ENCODE assay signal across 32 cellular contexts in genomic region chr2:67970542-67970941, GRCh38.
"Had no signal": no experiment of that assay in that cellular context is flagged by ENCODE, and none has a peak within 500 bp of the region (broad histone marks: within the 10 kb centered on the region; RNA-seq: fewer than 3 reads in every experiment).

No MANE protein-coding gene starts in this region.

- ATAC-seq: activated naive CD4-positive, alpha-beta T cell treated with anti-CD3 and anti-CD28 coated beads, Interleukin-2, amount 50 U/mL, for 72 hours; activated naive CD8-positive, alpha-beta T cell treated with anti-CD3 and anti-CD28 coated beads, Interleukin-2, amount 50 U/mL, for 24 hours; activated T-cell treated with anti-CD3 and anti-CD28 coated beads, Interleukin-2, amount 50 U/mL, for 4 hours; activated T-cell treated with anti-CD3 and anti-CD28 coated beads, Interleukin-2, amount 50 U/mL, for 72 hours; activated T-helper 17 cell treated with anti-CD3 and anti-CD28 coated beads, Interleukin-2, amount 50 U/mL, for 72 hours; body of pancreas had no signal

- H3K27ac ChIP-seq: adrenal gland, ascending aorta, body of pancreas, brain microvascular endothelial cell, breast epithelium, cardiac muscle cell had no signal

- H3K4me1 ChIP-seq: adrenal gland, breast epithelium had no signal

- DNase-seq: activated effector memory CD4-positive, alpha-beta T cell treated with anti-CD3 and anti-CD28 coated beads, Interleukin-2, amount 50 U/mL, for 16 hours; activated effector memory CD4-positive, alpha-beta T cell treated with Interleukin-2 at 50 U/mL for 16 hours; activated gamma-delta T cell; activated gamma-delta T cell treated with Interleukin-2 at 50 U/mL for 16 hours; activated naive CD4-positive, alpha-beta T cell; activated naive CD4-positive, alpha-beta T cell treated with anti-CD3 and anti-CD28 coated beads for 36 hours; activated naive CD4-positive, alpha-beta T cell treated with anti-CD3 and anti-CD28 coated beads, Interleukin-2, amount 10 ng/mL, durations not matched to agents 7 days and 5 days; activated naive CD4-positive, alpha-beta T cell treated with anti-CD3 and anti-CD28 coated beads, Interleukin-2, amount 50 U/mL, for 16 hours; activated naive CD4-positive, alpha-beta T cell treated with Interleukin-2 at 50 U/mL for 16 hours; activated naive CD8-positive, alpha-beta T cell treated with anti-CD3 and anti-CD28 coated beads for 36 hours; activated naive CD8-positive, alpha-beta T cell treated with anti-CD3 and anti-CD28 coated beads, Interleukin-2, amount 10 ng/mL, durations not matched to agents 7 days and 5 days; activated naive CD8-positive, alpha-beta T cell treated with anti-CD3 and anti-CD28 coated beads, Interleukin-2, amount 50 U/mL, for 24 hours; activated T-cell treated with anti-CD3 and anti-CD28 coated beads, Interleukin-2, amount 50 U/mL, for 4 hours; activated T-cell treated with anti-CD3 and anti-CD28 coated beads, Interleukin-2, amount 50 U/mL, for 48 hours; activated T-cell treated with anti-CD3 and anti-CD28 coated beads, Interleukin-2, amount 50 U/mL, for 72 hours; adrenal gland; amniotic stem cell; amygdala; anterior cingulate cortex; aorta; body of pancreas; brain microvascular endothelial cell; caudate nucleus; central memory CD4-positive, alpha-beta T cell; cerebellar nuclear complex had no signal

- H3K36me3 ChIP-seq: adrenal gland, ascending aorta, brain microvascular endothelial cell, breast epithelium, cardiac muscle cell had no signal

- FAIRE-seq: astrocyte, bronchial epithelial cell had no signal

- H3K9me3 ChIP-seq: ascending aorta, body of pancreas, breast epithelium had no signal

- H3K4me3 ChIP-seq: adrenal gland, ascending aorta, body of pancreas, breast epithelium, cardiac muscle cell had no signal
